In genomic region chr7:30646154-30646553, GRCh38 we compare ENCODE assay signal across 23 cellular contexts. TPM values are rescaled to one million over a fixed set of nuclear protein-coding genes. Genes with fewer than 3 reads are reported as not detected.
A peak's percentile ranks its signal among the peaks of the same experiment; 100 is the strongest.
DNase-seq lines count a peak whose midpoint lies in the region; ATAC-seq and TF ChIP-seq lines count a peak whose summit lies in the region.
"Had no signal": no experiment of that assay in that cellular context is flagged by ENCODE, and none has a peak within 500 bp of the region (broad histone marks: within the 10 kb centered on the region; RNA-seq: fewer than 3 reads in every experiment).

No MANE protein-coding gene starts in this region.

- no peak overlapping the region for H3K23ac ChIP-seq in IMR-90 (ENCODE audit: low read depth, low read length)
- peak overlapping the region; percentile 58 for H3K23ac ChIP-seq in neuronal stem cell (ENCODE audit: low read depth, low read length, poor library complexity)

- dilution Hi-C loops in IMR-90 (cut with HindIII; ENCODE audit: low sequenced_read_pairs, unreplicated experiment), result no loop called here

- H3K27ac Mint-ChIP-seq in activated T-cell treated with anti-CD3 and anti-CD28 coated beads, Interleukin-2, amount 50 U/mL, for 24 hours, result no peak overlapping the region
- H3K27ac Mint-ChIP-seq: H9 had no signal

- intact Hi-C loops in IMR-90 (cut with micrococcal nuclease), result no loop called here
- intact Hi-C loops in colonic mucosa (cut with DNase I), result no loop called here

- peaks cover 7 to 10% of the 10 kb centered on the region in 2 experiments; a peak in 2 of 4 replicates for H3K79me1 ChIP-seq in IMR-90 (ENCODE audit: low read depth in 1 of 2, low read length in 2 of 2)
- H3K79me1 ChIP-seq in neuronal stem cell (ENCODE audit: low read depth, low read length), result no peaks in the 10 kb centered on the region

- H2BK120ac ChIP-seq in IMR-90 (ENCODE audit: low read depth, low read length) (no peak overlapping the region), neuronal stem cell (ENCODE audit: low read depth, low read length) (no peak overlapping the region)

- peaks cover 3% of the 10 kb centered on the region; the same call in 1 of the 2 replicates for H3K9me1 ChIP-seq in IMR-90 (ENCODE audit: insufficient read depth, low read length)

- H3K36me3 ChIP-seq in IMR-90 (ENCODE audit: control insufficient read depth, insufficient read depth, low read length) (peaks cover 3% of the 10 kb centered on the region), colonic mucosa (no peaks in the 10 kb centered on the region), neuronal stem cell (replicated peaks in 1 of 2; ENCODE audit: control insufficient read depth in 2 of 2, insufficient read depth in 2 of 2, low read length in 2 of 2) (peaks cover 4 to 22% of the 10 kb centered on the region in 2 donors)

- no peak overlapping the region for H2BK20ac ChIP-seq in IMR-90 (ENCODE audit: low read depth, low read length)

- no peak overlapping the region for H3K14ac ChIP-seq in IMR-90 (replicated peaks; ENCODE audit: low read depth, low read length)
- no peak overlapping the region for H3K14ac ChIP-seq in neuronal stem cell (ENCODE audit: low read length)

- H3K9me3 ChIP-seq in IMR-90 (ENCODE audit: control insufficient read depth, insufficient read depth, low read length) (no peaks in the 10 kb centered on the region), colonic mucosa (no peaks in the 10 kb centered on the region), neuronal stem cell (replicated peaks in 1 of 2; ENCODE audit: control insufficient read depth in 2 of 2, insufficient read depth in 1 of 2, low read depth in 1 of 2, low read length in 2 of 2) (no peaks in the 10 kb centered on the region)
- H3K9me3 ChIP-seq: BE2C, SJCRH30 had no signal

- H3K9ac ChIP-seq in IMR-90 (ENCODE audit: low read depth, low read length) (no peak overlapping the region), colonic mucosa (ENCODE audit: low read depth in 2 of 2, low read length in 2 of 2) (no peak overlapping the region), neuronal stem cell (ENCODE audit: low read depth, low read length, poor library complexity) (no peak overlapping the region)

- H3K4me3 Mint-ChIP-seq in activated T-cell treated with anti-CD3 and anti-CD28 coated beads, Interleukin-2, amount 50 U/mL, for 24 hours, result no peak overlapping the region
- no peak overlapping the region for H3K4me3 Mint-ChIP-seq in activated T-cell treated with anti-CD3 and anti-CD28 coated beads, Interleukin-2, amount 50 U/mL, for 4 hours
- H3K4me3 Mint-ChIP-seq: CD4-positive, CD25-positive, alpha-beta regulatory T cell; H9 had no signal

- H3K4me3 ChIP-seq in IMR-90 (ENCODE audit: insufficient read depth, low read depth, low read length) (no peak overlapping the region), colonic mucosa (no peak overlapping the region), neuronal stem cell (ENCODE audit: low read length in 2 of 2) (peak overlapping the region in 1 of 2 donors; percentile 63)
- H3K4me3 ChIP-seq: SJCRH30 had no signal

- TF ChIP-seq RAD21 in IMR-90 (IDR thresholded peaks at IDR 0.05; ENCODE audit: low read length), result no peak

- DNase-seq in activated T-cell treated with anti-CD3 and anti-CD28 coated beads, Interleukin-2, amount 50 U/mL, for 24 hours, result peak; percentile 27
- no peak for DNase-seq in activated T-cell treated with anti-CD3 and anti-CD28 coated beads, Interleukin-2, amount 50 U/mL, for 4 hours
- no peak for DNase-seq in IMR-90
- DNase-seq in colonic mucosa, result peak; percentile 11
- no peak for DNase-seq in neuronal stem cell (ENCODE audit: low spot score)
- no peak for DNase-seq in foreskin melanocyte
- DNase-seq in activated naive CD4-positive, alpha-beta T cell treated with Interleukin-2 at 50 U/mL for 16 hours, result no peak
- DNase-seq: BE2C; CD4-positive, CD25-positive, alpha-beta regulatory T cell; COR-L47; DMS53; H9; Karpas-422; NCI-H1048; NCI-H1436; NCI-H2029; NCI-H2171; NCI-H526; PC-3; SJCRH30 had no signal

- H3K18ac ChIP-seq in IMR-90 (ENCODE audit: low read depth, low read length) (no peak overlapping the region), neuronal stem cell (ENCODE audit: low read length) (no peak overlapping the region)

- BruUV-seq in IMR-90 (replicated peaks; lab: Mats Ljungman, UMichigan), result no TSS peak

- no peak for ATAC-seq in activated T-cell treated with anti-CD3 and anti-CD28 coated beads, Interleukin-2, amount 50 U/mL, for 4 hours
- ATAC-seq in IMR-90 (ENCODE audit: low read depth) (no peak; the same call in 1 of the 2 replicates), GM19455 (IDR thresholded peaks at IDR 0.05; ENCODE audit: unreplicated experiment) (no peak)
- ATAC-seq: PC-3 had no signal

- CTCF ChIA-PET in IMR-90 (lab: Yijun Ruan, JAX), result no interaction called here

- H4K8ac ChIP-seq in IMR-90 (ENCODE audit: low read depth in 2 of 2, low read length in 2 of 2), result no peak overlapping the region
- no peak overlapping the region for H4K8ac ChIP-seq in neuronal stem cell (ENCODE audit: low read depth, low read length)

- no peaks in the 10 kb centered on the region for H3K27me3 Mint-ChIP-seq in activated T-cell treated with anti-CD3 and anti-CD28 coated beads, Interleukin-2, amount 50 U/mL, for 24 hours
- H3K27me3 Mint-ChIP-seq in activated T-cell treated with anti-CD3 and anti-CD28 coated beads, Interleukin-2, amount 50 U/mL, for 4 hours (ENCODE audit: low read depth), result no peaks in the 10 kb centered on the region
- H3K27me3 Mint-ChIP-seq: CD4-positive, CD25-positive, alpha-beta regulatory T cell had no signal

- H2AFZ ChIP-seq in IMR-90 (replicated peaks; ENCODE audit: low read length, poor library complexity) (no peak overlapping the region), neuronal stem cell (ENCODE audit: low read length) (no peak overlapping the region)

- no peak overlapping the region for H2AK5ac ChIP-seq in IMR-90 (ENCODE audit: low read depth, low read length)
- H2AK5ac ChIP-seq in neuronal stem cell (ENCODE audit: low read depth, low read length), result no peak overlapping the region

- H2BK5ac ChIP-seq in IMR-90 (ENCODE audit: low read depth, low read length, poor library complexity, severe bottlenecking) (no peak overlapping the region), neuronal stem cell (ENCODE audit: low read length) (no peak overlapping the region)

- in situ Hi-C loops in IMR-90 (cut with MboI; ENCODE audit: low sequenced_read_pairs), result no loop called here

- H3K56ac ChIP-seq in IMR-90 (ENCODE audit: extremely low read depth, insufficient read depth, low read length), result no peak overlapping the region

- H4K5ac ChIP-seq in IMR-90 (ENCODE audit: low read depth, low read length), result no peak overlapping the region

- no peak overlapping the region for H2BK15ac ChIP-seq in IMR-90 (ENCODE audit: low read depth, low read length)
- no peak overlapping the region for H2BK15ac ChIP-seq in neuronal stem cell (ENCODE audit: low read length)

- H3K4me1 Mint-ChIP-seq in activated T-cell treated with anti-CD3 and anti-CD28 coated beads, Interleukin-2, amount 50 U/mL, for 24 hours (ENCODE audit: low read depth), result no peaks in the 10 kb centered on the region
- no peaks in the 10 kb centered on the region for H3K4me1 Mint-ChIP-seq in activated T-cell treated with anti-CD3 and anti-CD28 coated beads, Interleukin-2, amount 50 U/mL, for 4 hours (ENCODE audit: low read depth)

- no peak overlapping the region for H3K4me2 ChIP-seq in IMR-90 (ENCODE audit: low read depth, low read length)
- no peak overlapping the region for H3K4me2 ChIP-seq in neuronal stem cell (ENCODE audit: insufficient read depth, low read length, poor library complexity, severe bottlenecking)

- H3K36me3 Mint-ChIP-seq in activated T-cell treated with anti-CD3 and anti-CD28 coated beads, Interleukin-2, amount 50 U/mL, for 24 hours (ENCODE audit: low read depth), result peaks cover 51% of the 10 kb centered on the region
- H3K36me3 Mint-ChIP-seq in activated T-cell treated with anti-CD3 and anti-CD28 coated beads, Interleukin-2, amount 50 U/mL, for 4 hours (ENCODE audit: insufficient read depth), result peaks cover 9% of the 10 kb centered on the region

- no peaks in the 10 kb centered on the region for H3K9me3 Mint-ChIP-seq in activated T-cell treated with anti-CD3 and anti-CD28 coated beads, Interleukin-2, amount 50 U/mL, for 24 hours
- H3K9me3 Mint-ChIP-seq in activated T-cell treated with anti-CD3 and anti-CD28 coated beads, Interleukin-2, amount 50 U/mL, for 4 hours, result no peaks in the 10 kb centered on the region
- H3K9me3 Mint-ChIP-seq: CD4-positive, CD25-positive, alpha-beta regulatory T cell; H9 had no signal

- 100% methylated on average over 2 of the region's 12 CpGs; no CpG with 5 or more reads in 1 of the 2 experiments for WGBS in IMR-90 (ENCODE audit: extremely low coverage in 2 of 2, insufficient read length in 1 of 2), 2 experiments
- WGBS in neuronal stem cell (ENCODE audit: extremely low coverage in 2 of 2, insufficient read length in 2 of 2, insufficient replicate concordance in 1 of 2), 2 donors, result no CpG with 5 or more reads among the region's 12 CpGs

- H3K4me1 ChIP-seq in IMR-90 (ENCODE audit: control insufficient read depth, insufficient read depth, low read length) (no peaks in the 10 kb centered on the region), colonic mucosa (no peaks in the 10 kb centered on the region), neuronal stem cell (ENCODE audit: control insufficient read depth in 2 of 2, insufficient read depth in 1 of 2, low read depth in 1 of 2, low read length in 2 of 2) (peaks cover 0 to 10% of the 10 kb centered on the region in 2 donors)

- TF ChIP-seq CTCF in IMR-90 (conservative IDR thresholded peaks at IDR 0.05; ENCODE audit: low read depth, low read length) (no peak), colonic mucosa (IDR thresholded peaks at IDR 0.05) (no peak)

- no peaks in the 10 kb centered on the region for H3K27me3 ChIP-seq in IMR-90 (ENCODE audit: control insufficient read depth, insufficient read depth, low read length)
- no peaks in the 10 kb centered on the region for H3K27me3 ChIP-seq in colonic mucosa
- no peaks in the 10 kb centered on the region for H3K27me3 ChIP-seq in neuronal stem cell (ENCODE audit: control insufficient read depth in 3 of 3, insufficient read depth in 3 of 3, low read depth in 1 of 3, low read length in 3 of 3)
- H3K27me3 ChIP-seq: BE2C, SJCRH30 had no signal

- POLR2A ChIA-PET in IMR-90 (lab: Charles Lee; ENCODE audit: unreplicated experiment), result no interaction called here

- no peak overlapping the region for H3K4ac ChIP-seq in IMR-90 (ENCODE audit: low read depth, low read length)
- no peak overlapping the region for H3K4ac ChIP-seq in neuronal stem cell (ENCODE audit: low read length)

- no peak overlapping the region for H3K27ac ChIP-seq in IMR-90 (ENCODE audit: insufficient read depth, low read length)
- no peak overlapping the region for H3K27ac ChIP-seq in colonic mucosa
- H3K27ac ChIP-seq in neuronal stem cell (replicated peaks; ENCODE audit: low read length), result no peak overlapping the region
- H3K27ac ChIP-seq: SJCRH30 had no signal

- H4K20me1 ChIP-seq in IMR-90 (ENCODE audit: insufficient read depth, low read length), result peaks cover 11% of the 10 kb centered on the region; the same call in 1 of the 2 replicates

- no peak overlapping the region for H2BK12ac ChIP-seq in neuronal stem cell (ENCODE audit: low read length)

- H2AK9ac ChIP-seq in IMR-90 (replicated peaks; ENCODE audit: low read depth, low read length, poor library complexity), result no peak overlapping the region

- H4K91ac ChIP-seq in IMR-90 (ENCODE audit: insufficient read depth, low read depth, low read length), result no peak overlapping the region
- H4K91ac ChIP-seq in neuronal stem cell (ENCODE audit: low read depth, low read length, poor library complexity), result no peak overlapping the region

- TF ChIP-seq POLR2A in IMR-90 (IDR thresholded peaks at IDR 0.05; ENCODE audit: low read depth, low read length), result 0 out of 2 replicates have a peak, but pooled peaks have one; percentile 25

RNA-seq across cellular contexts. Expression of gene CRHR2, which starts 36.1 kb away (rescaled TPM):
- not detected for total RNA-seq in activated T-cell treated with anti-CD3 and anti-CD28 coated beads, Interleukin-2, amount 50 U/mL, for 4 hours
- total RNA-seq in IMR-90 (2012; rRNA removed) (not detected in 2 replicates), colonic mucosa (under 1 TPM in 1 of 2 donors, not detected in 1; 0.16 TPM)
- polyA plus RNA-seq in IMR-90 (2012; rRNA removed), result not detected in 2 replicates
- not detected in 2 replicates for polyA plus RNA-seq in IMR-90 (2012; cell fraction: cytosol; rRNA removed)
- polyA plus RNA-seq in IMR-90 (2012; cell fraction: nucleus; rRNA removed; ENCODE audit: low replicate concordance), result not detected in 2 replicates
- polyA plus RNA-seq in neuronal stem cell (2013, experiment 1 of 2), result 0.08 TPM
- 0.04 TPM for polyA plus RNA-seq in neuronal stem cell (2013, experiment 2 of 2)
- total RNA-seq: CD4-positive, CD25-positive, alpha-beta regulatory T cell; HT-29; MCF 10A; PC-3; SJCRH30 had no signal
- polyA plus RNA-seq: CD4-positive, CD25-positive, alpha-beta regulatory T cell had no signal

RNA-seq across cellular contexts. Expression of gene GARS1, which starts 51.5 kb away (rescaled TPM):
- total RNA-seq in activated T-cell treated with anti-CD3 and anti-CD28 coated beads, Interleukin-2, amount 50 U/mL, for 4 hours, result 100 to 1,000 TPM; 366 to 488 (median 410) TPM
- total RNA-seq in IMR-90 (2012; rRNA removed) (105 and 209 TPM in 2 replicates), colonic mucosa (100 to 1,000 TPM in 1 of 2 donors, 10 to 100 TPM in 1; 90.9 to 144 TPM)
- 494 and 551 TPM in 2 replicates for polyA plus RNA-seq in IMR-90 (2012; rRNA removed)
- polyA plus RNA-seq in IMR-90 (2012; cell fraction: cytosol; rRNA removed), result 298 and 1,288 TPM in 2 replicates
- polyA plus RNA-seq in IMR-90 (2012; cell fraction: nucleus; rRNA removed; ENCODE audit: low replicate concordance), result 125 and 513 TPM in 2 replicates
- polyA plus RNA-seq in neuronal stem cell (2013, experiment 1 of 2), result 102 TPM
- 101 TPM for polyA plus RNA-seq in neuronal stem cell (2013, experiment 2 of 2)

Comparison
In these comparisons a context has a peak if more than half of its experiments do, and no peak if none do; other contexts are left out.
1. DNase-seq: peak in activated T-cell treated with anti-CD3 and anti-CD28 coated beads, Interleukin-2, amount 50 U/mL, for 24 hours (single experiment) and colonic mucosa (single experiment); none in activated T-cell treated with anti-CD3 and anti-CD28 coated beads, Interleukin-2, amount 50 U/mL, for 4 hours (single experiment), IMR-90 (single experiment), neuronal stem cell (single experiment), foreskin melanocyte (single experiment) and activated naive CD4-positive, alpha-beta T cell treated with Interleukin-2 at 50 U/mL for 16 hours (single experiment).